ENCODE assay signal across 8 cellular contexts in genomic region chr6:10692965-10693538, GRCh38. TPM values are rescaled to one million over a fixed set of nuclear protein-coding genes. Genes with fewer than 3 reads are reported as not detected.
DNase-seq lines count a peak whose midpoint lies in the region; ATAC-seq, FAIRE-seq and TF ChIP-seq lines count a peak whose summit lies in the region.

No MANE protein-coding gene starts in this region.

- TF ChIP-seq POLR2A in endothelial cell of umbilical vein (IDR thresholded peaks at IDR 0.05; ENCODE audit: low read depth, low read length): no peak

- peaks cover 21% of the 10 kb centered on the region for H3K4me1 ChIP-seq in DOHH2 (ENCODE audit: control insufficient read depth, low read length)
- peaks cover 15% of the 10 kb centered on the region for H3K4me1 ChIP-seq in OCI-LY7 (ENCODE audit: insufficient read depth, low read length, poor library complexity, severe bottlenecking)
- peaks cover 19% of the 10 kb centered on the region for H3K4me1 ChIP-seq in endothelial cell of umbilical vein (ENCODE audit: control insufficient read depth, extremely low read depth, insufficient read depth, low read length)
- H3K4me1 ChIP-seq in osteoblast (ENCODE audit: insufficient read depth, low read length): peaks cover 18% of the 10 kb centered on the region

- H3K36me3 ChIP-seq in DOHH2 (ENCODE audit: control insufficient read depth, low read length): peaks cover 21% of the 10 kb centered on the region
- peaks cover 24% of the 10 kb centered on the region for H3K36me3 ChIP-seq in OCI-LY7 (ENCODE audit: insufficient read depth, low read length)
- no peaks in the 10 kb centered on the region for H3K36me3 ChIP-seq in endothelial cell of umbilical vein (ENCODE audit: control insufficient read depth in 2 of 2, extremely low read depth in 1 of 2, insufficient read depth in 2 of 2, low read length in 2 of 2)
- peaks cover 5% of the 10 kb centered on the region for H3K36me3 ChIP-seq in osteoblast (ENCODE audit: insufficient read depth, low read length)

- peaks cover 4% of the 10 kb centered on the region for H3F3A ChIP-seq in DOHH2 (ENCODE audit: control insufficient read depth, insufficient read depth)

- no peak for ATAC-seq in HG03469 (IDR thresholded peaks at IDR 0.05; ENCODE audit: unreplicated experiment)

- dilution Hi-C loops in endothelial cell of umbilical vein (cut with MboI; ENCODE audit: extremely low pct_ligation_motif_present, low sequenced_read_pairs): no loop called here

- H3K9me1 ChIP-seq in endothelial cell of umbilical vein (replicated peaks; ENCODE audit: control insufficient read depth, extremely low read depth, insufficient read depth, low read length): no peaks in the 10 kb centered on the region

- H4K20me1 ChIP-seq in DOHH2 (ENCODE audit: control insufficient read depth, insufficient read depth, low read depth, low read length) (no peaks in the 10 kb centered on the region), OCI-LY7 (ENCODE audit: insufficient read depth, low read length) (no peaks in the 10 kb centered on the region), endothelial cell of umbilical vein (replicated peaks; ENCODE audit: control insufficient read depth, extremely low read depth, insufficient read depth, low read length) (no peaks in the 10 kb centered on the region), osteoblast (ENCODE audit: insufficient read depth, low read length) (no peaks in the 10 kb centered on the region)

- TF ChIP-seq CTCF in DOHH2 (IDR thresholded peaks at IDR 0.05; ENCODE audit: low read depth, low read length, poor library complexity, severe bottlenecking) (no peak), OCI-LY7 (conservative IDR thresholded peaks at IDR 0.05; ENCODE audit: low read length) (no peak), endothelial cell of umbilical vein (IDR thresholded peaks at IDR 0.05; ENCODE audit: extremely low read depth in 1 of 2, insufficient read depth in 1 of 2, low read depth in 1 of 2, low read length in 2 of 2) (no peak), osteoblast (IDR thresholded peaks at IDR 0.05; ENCODE audit: extremely low read depth, low read depth, low read length) (no peak), RWPE1 (conservative IDR thresholded peaks at IDR 0.05; ENCODE audit: low read depth) (no peak)

- H3K27me3 ChIP-seq in DOHH2 (ENCODE audit: control insufficient read depth, low read length): no peaks in the 10 kb centered on the region
- peaks cover 0 to 4% of the 10 kb centered on the region in 2 experiments for H3K27me3 ChIP-seq in endothelial cell of umbilical vein (ENCODE audit: control insufficient read depth in 2 of 2, insufficient read depth in 2 of 2, low read length in 2 of 2)
- H3K27me3 ChIP-seq in osteoblast (ENCODE audit: insufficient read depth, low read length): no peaks in the 10 kb centered on the region

- H3K9ac ChIP-seq in endothelial cell of umbilical vein (replicated peaks; ENCODE audit: extremely low read depth, insufficient read depth, low read length): no peak overlapping the region

- CTCF ChIA-PET in OCI-LY7 (lab: Charles Lee; ENCODE audit: unreplicated experiment) (no interaction called here), endothelial cell of umbilical vein (lab: Charles Lee) (no interaction called here), RWPE1 (lab: Yijun Ruan, JAX) (no interaction called here)

- H3K4me3 ChIP-seq in DOHH2 (ENCODE audit: low read length) (peak overlapping the region; percentile 79), OCI-LY7 (ENCODE audit: low read depth, low read length, poor library complexity, severe bottlenecking) (peak overlapping the region; percentile 92), endothelial cell of umbilical vein (replicated peaks in 1 of 3; ENCODE audit: insufficient read depth in 1 of 3, low read depth in 1 of 3, low read length in 3 of 3) (peak overlapping the region in 2 of 3 experiments; percentile 93 to 100), osteoblast (ENCODE audit: insufficient read depth, low read length) (peak overlapping the region; percentile 100)

- BruUV-seq in OCI-LY7 (replicated peaks; lab: Mats Ljungman, UMichigan) (no TSS peak), endothelial cell of umbilical vein (replicated peaks; lab: Mats Ljungman, UMichigan) (no TSS peak)

- intact Hi-C loops in OCI-LY7 (cut with micrococcal nuclease; ENCODE audit: unreplicated experiment): no loop called here
- intact Hi-C loops in endothelial cell of umbilical vein (cut with micrococcal nuclease): loop anchor here (5.0 kb wide), 1 partner anchor 61 kb away; no protein-coding TSS in a partner anchor

- FAIRE-seq in endothelial cell of umbilical vein (lab: Jason Lieb, UNC): no peak

- no peaks in the 10 kb centered on the region for H3K9me2 ChIP-seq in DOHH2 (replicated peaks; ENCODE audit: control insufficient read depth, low read length)
- H3K9me2 ChIP-seq in OCI-LY7 (ENCODE audit: insufficient read depth, low read length): no peaks in the 10 kb centered on the region

- H3K79me2 ChIP-seq in DOHH2 (ENCODE audit: control insufficient read depth, low read length) (peaks cover 52% of the 10 kb centered on the region), OCI-LY7 (ENCODE audit: insufficient read depth, low read depth, low read length) (peaks cover 46% of the 10 kb centered on the region), endothelial cell of umbilical vein (ENCODE audit: control insufficient read depth, insufficient read depth, low read length) (peaks cover 28% of the 10 kb centered on the region), osteoblast (ENCODE audit: insufficient read depth, low read length) (peaks cover 43% of the 10 kb centered on the region)

- H3K27ac ChIP-seq in DOHH2 (ENCODE audit: low read depth, low read length): no peak overlapping the region
- H3K27ac ChIP-seq in OCI-LY7 (ENCODE audit: low read depth, low read length, poor library complexity, severe bottlenecking): no peak overlapping the region
- H3K27ac ChIP-seq in endothelial cell of umbilical vein (ENCODE audit: insufficient read depth, low read depth, low read length): no peak overlapping the region
- no peak overlapping the region for H3K27ac ChIP-seq in osteoblast (ENCODE audit: low read depth, low read length)
- no peak overlapping the region for H3K27ac ChIP-seq in RWPE1

- H2AFZ ChIP-seq in OCI-LY7 (ENCODE audit: low read length): no peak overlapping the region
- no peak overlapping the region for H2AFZ ChIP-seq in endothelial cell of umbilical vein (ENCODE audit: low read depth, low read length)
- H2AFZ ChIP-seq in osteoblast (ENCODE audit: low read length): no peak overlapping the region

- H3K9me3 ChIP-seq in DOHH2 (ENCODE audit: control insufficient read depth, insufficient read depth, low read length) (no peaks in the 10 kb centered on the region), OCI-LY7 (ENCODE audit: low read length) (peaks cover 5% of the 10 kb centered on the region; the same call in 1 of the 2 replicates), endothelial cell of umbilical vein (replicated peaks; ENCODE audit: control insufficient read depth, insufficient read depth, low read length) (no peaks in the 10 kb centered on the region), osteoblast (ENCODE audit: low read depth, low read length) (no peaks in the 10 kb centered on the region)

- POLR2A ChIA-PET in OCI-LY7 (lab: Charles Lee) (no interaction called here), endothelial cell of umbilical vein (lab: Charles Lee) (no interaction called here), RWPE1 (lab: Yijun Ruan, JAX; ENCODE audit: low non-redundant PET) (no interaction called here)

- H3K4me2 ChIP-seq in DOHH2 (ENCODE audit: low read length): peak overlapping the region; percentile 67
- H3K4me2 ChIP-seq in OCI-LY7 (ENCODE audit: low read length): peak overlapping the region; percentile 74
- peak overlapping the region; percentile 68 for H3K4me2 ChIP-seq in endothelial cell of umbilical vein (ENCODE audit: insufficient read depth, low read length)
- H3K4me2 ChIP-seq in osteoblast (ENCODE audit: insufficient read depth, low read length): peak overlapping the region; percentile 99

- DNase-seq in OCI-LY7 (ENCODE audit: low spot score): no peak
- DNase-seq in endothelial cell of umbilical vein (ENCODE audit: low read depth, low spot score): no peak
- DNase-seq in osteoblast (ENCODE audit: insufficient read length, low spot score, missing footprints): no peak
- DNase-seq in AG08395 (ENCODE audit: low spot score): no peak
- no peak for DNase-seq in NCI-H1092 (lab: John Stamatoyannopoulos, UW)
- DNase-seq in RWPE1 (ENCODE audit: low spot score): no peak

RNA-seq across cellular contexts. Expression of gene C6orf52, which starts 1.4 kb away (rescaled TPM):
- 0.66 TPM in 1 of 2 replicates, not detected in the other for total RNA-seq in OCI-LY7 (2014; rRNA removed; shearing (Covaris generic))
- total RNA-seq in OCI-LY7 (2022) (1.0 TPM in 1 of 2 replicates, not detected in the other), endothelial cell of umbilical vein (not detected in 2 replicates), osteoblast (not detected in 2 replicates)
- polyA plus RNA-seq in endothelial cell of umbilical vein: 0.27 and 0.54 TPM in 2 replicates
- polyA plus RNA-seq in endothelial cell of umbilical vein (2011; cell fraction: cytosol; rRNA removed): 0.35 TPM in 2 replicates
- polyA plus RNA-seq in endothelial cell of umbilical vein (2011; cell fraction: nucleus; rRNA removed): 0.32 TPM in 1 of 2 replicates, not detected in the other
- 0.64 and 0.76 TPM in 2 replicates for polyA plus RNA-seq in endothelial cell of umbilical vein (2012)
- not detected in 2 replicates for polyA minus RNA-seq in endothelial cell of umbilical vein
- not detected for polyA minus RNA-seq in endothelial cell of umbilical vein (2011; cell fraction: cytosol; rRNA and poly(A)+ RNA removed)
- polyA minus RNA-seq in endothelial cell of umbilical vein (2011; cell fraction: nucleus; rRNA and poly(A)+ RNA removed): not detected in 2 replicates

RNA-seq across cellular contexts. Expression of gene PAK1IP1, which starts 1.7 kb away (rescaled TPM):
- total RNA-seq in OCI-LY7 (2014; rRNA removed; shearing (Covaris generic)): 27.8 and 29.7 TPM in 2 replicates
- 20.3 and 21.8 TPM in 2 replicates for total RNA-seq in OCI-LY7 (2022)
- 20.6 and 20.9 TPM in 2 replicates for total RNA-seq in endothelial cell of umbilical vein
- polyA plus RNA-seq in endothelial cell of umbilical vein: 7.6 and 10.6 TPM in 2 replicates
- 19.6 and 21.2 TPM in 2 replicates for polyA plus RNA-seq in endothelial cell of umbilical vein (2011; cell fraction: cytosol; rRNA removed)
- polyA plus RNA-seq in endothelial cell of umbilical vein (2011; cell fraction: nucleus; rRNA removed): 10.9 and 15.9 TPM in 2 replicates
- 17.2 and 29.3 TPM in 2 replicates for polyA plus RNA-seq in endothelial cell of umbilical vein (2012)
- 6.8 and 10.2 TPM in 2 replicates for polyA minus RNA-seq in endothelial cell of umbilical vein
- 6.9 TPM for polyA minus RNA-seq in endothelial cell of umbilical vein (2011; cell fraction: cytosol; rRNA and poly(A)+ RNA removed)
- 2.8 and 3.8 TPM in 2 replicates for polyA minus RNA-seq in endothelial cell of umbilical vein (2011; cell fraction: nucleus; rRNA and poly(A)+ RNA removed)
- 17.7 and 18.3 TPM in 2 replicates for total RNA-seq in osteoblast

RNA-seq across cellular contexts. Expression of gene TMEM14C, which starts 29.8 kb away (rescaled TPM):
- total RNA-seq in OCI-LY7 (2014; rRNA removed; shearing (Covaris generic)): 23.7 and 40.2 TPM in 2 replicates
- total RNA-seq in OCI-LY7 (2022) (33.9 and 39.5 TPM in 2 replicates), endothelial cell of umbilical vein (68.0 and 89.3 TPM in 2 replicates), osteoblast (131 and 155 TPM in 2 replicates)
- 137 and 146 TPM in 2 replicates for polyA plus RNA-seq in endothelial cell of umbilical vein
- 136 and 157 TPM in 2 replicates for polyA plus RNA-seq in endothelial cell of umbilical vein (2011; cell fraction: cytosol; rRNA removed)
- 55.0 and 57.8 TPM in 2 replicates for polyA plus RNA-seq in endothelial cell of umbilical vein (2011; cell fraction: nucleus; rRNA removed)
- 95.5 and 108 TPM in 2 replicates for polyA plus RNA-seq in endothelial cell of umbilical vein (2012)
- polyA minus RNA-seq in endothelial cell of umbilical vein: 80.3 and 84.5 TPM in 2 replicates
- 52.2 TPM for polyA minus RNA-seq in endothelial cell of umbilical vein (2011; cell fraction: cytosol; rRNA and poly(A)+ RNA removed)
- 6.2 and 7.4 TPM in 2 replicates for polyA minus RNA-seq in endothelial cell of umbilical vein (2011; cell fraction: nucleus; rRNA and poly(A)+ RNA removed)

RNA-seq across cellular contexts. Expression of gene TMEM14B, which starts 54.6 kb away (rescaled TPM):
- 93.2 and 103 TPM in 2 replicates for total RNA-seq in OCI-LY7 (2014; rRNA removed; shearing (Covaris generic))
- total RNA-seq in OCI-LY7 (2022) (111 and 125 TPM in 2 replicates), endothelial cell of umbilical vein (54.6 and 58.2 TPM in 2 replicates), osteoblast (64.1 and 73.1 TPM in 2 replicates)
- 56.9 and 73.1 TPM in 2 replicates for polyA plus RNA-seq in endothelial cell of umbilical vein
- polyA plus RNA-seq in endothelial cell of umbilical vein (2011; cell fraction: cytosol; rRNA removed): 61.7 and 64.3 TPM in 2 replicates
- polyA plus RNA-seq in endothelial cell of umbilical vein (2011; cell fraction: nucleus; rRNA removed): 29.1 and 33.6 TPM in 2 replicates
- 51.1 and 64.9 TPM in 2 replicates for polyA plus RNA-seq in endothelial cell of umbilical vein (2012)
- polyA minus RNA-seq in endothelial cell of umbilical vein: 39.8 and 44.9 TPM in 2 replicates
- polyA minus RNA-seq in endothelial cell of umbilical vein (2011; cell fraction: cytosol; rRNA and poly(A)+ RNA removed): 33.9 TPM
- 17.9 and 22.2 TPM in 2 replicates for polyA minus RNA-seq in endothelial cell of umbilical vein (2011; cell fraction: nucleus; rRNA and poly(A)+ RNA removed)
